In genomic region chr3:111954228-111954990, GRCh38 we compare ENCODE assay signal across 1 cellular context.
TF ChIP-seq lines count a peak whose summit lies in the region.

No MANE protein-coding gene starts in this region.

TF ChIP-seq in K562, 482 proteins besides CTCF, POLR2A, EP300 and RAD21 (continued from another document):
- TF ChIP-seq E2F8 (IDR thresholded peaks at IDR 0.05; ENCODE audit: low read depth, partially characterized antibody), result no peak
- no peak for TF ChIP-seq ZBTB8A (IDR thresholded peaks at IDR 0.05; ENCODE audit: partially characterized antibody)
- no peak for TF ChIP-seq CCAR2 (IDR thresholded peaks at IDR 0.05; ENCODE audit: low read depth, low read length)
- peak; percentile 27; the same call in 1 of the 2 replicates for TF ChIP-seq C11orf30 (IDR thresholded peaks at IDR 0.05; ENCODE audit: low read depth)
- no peak for TF ChIP-seq CC2D1A (IDR thresholded peaks at IDR 0.05)
- TF ChIP-seq MTF1 (CRISPR knock-in tag; IDR thresholded peaks at IDR 0.05; ENCODE audit: borderline replicate concordance), result no peak
- TF ChIP-seq ELF2 (CRISPR knock-in tag; IDR thresholded peaks at IDR 0.05), result no peak
- peak; percentile 9; the same call in 1 of the 2 replicates for TF ChIP-seq MAFK (IDR thresholded peaks at IDR 0.05; ENCODE audit: low read length)
- TF ChIP-seq, protein P1, sequence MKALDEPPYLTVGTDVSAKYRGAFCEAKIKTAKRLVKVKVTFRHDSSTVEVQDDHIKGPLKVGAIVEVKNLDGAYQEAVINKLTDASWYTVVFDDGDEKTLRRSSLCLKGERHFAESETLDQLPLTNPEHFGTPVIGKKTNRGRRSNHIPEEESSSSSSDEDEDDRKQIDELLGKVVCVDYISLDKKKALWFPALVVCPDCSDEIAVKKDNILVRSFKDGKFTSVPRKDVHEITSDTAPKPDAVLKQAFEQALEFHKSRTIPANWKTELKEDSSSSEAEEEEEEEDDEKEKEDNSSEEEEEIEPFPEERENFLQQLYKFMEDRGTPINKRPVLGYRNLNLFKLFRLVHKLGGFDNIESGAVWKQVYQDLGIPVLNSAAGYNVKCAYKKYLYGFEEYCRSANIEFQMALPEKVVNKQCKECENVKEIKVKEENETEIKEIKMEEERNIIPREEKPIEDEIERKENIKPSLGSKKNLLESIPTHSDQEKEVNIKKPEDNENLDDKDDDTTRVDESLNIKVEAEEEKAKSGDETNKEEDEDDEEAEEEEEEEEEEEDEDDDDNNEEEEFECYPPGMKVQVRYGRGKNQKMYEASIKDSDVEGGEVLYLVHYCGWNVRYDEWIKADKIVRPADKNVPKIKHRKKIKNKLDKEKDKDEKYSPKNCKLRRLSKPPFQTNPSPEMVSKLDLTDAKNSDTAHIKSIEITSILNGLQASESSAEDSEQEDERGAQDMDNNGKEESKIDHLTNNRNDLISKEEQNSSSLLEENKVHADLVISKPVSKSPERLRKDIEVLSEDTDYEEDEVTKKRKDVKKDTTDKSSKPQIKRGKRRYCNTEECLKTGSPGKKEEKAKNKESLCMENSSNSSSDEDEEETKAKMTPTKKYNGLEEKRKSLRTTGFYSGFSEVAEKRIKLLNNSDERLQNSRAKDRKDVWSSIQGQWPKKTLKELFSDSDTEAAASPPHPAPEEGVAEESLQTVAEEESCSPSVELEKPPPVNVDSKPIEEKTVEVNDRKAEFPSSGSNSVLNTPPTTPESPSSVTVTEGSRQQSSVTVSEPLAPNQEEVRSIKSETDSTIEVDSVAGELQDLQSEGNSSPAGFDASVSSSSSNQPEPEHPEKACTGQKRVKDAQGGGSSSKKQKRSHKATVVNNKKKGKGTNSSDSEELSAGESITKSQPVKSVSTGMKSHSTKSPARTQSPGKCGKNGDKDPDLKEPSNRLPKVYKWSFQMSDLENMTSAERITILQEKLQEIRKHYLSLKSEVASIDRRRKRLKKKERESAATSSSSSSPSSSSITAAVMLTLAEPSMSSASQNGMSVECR (CRISPR knock-in tag; IDR thresholded peaks at IDR 0.05), result no peak
